Comparison of ENCODE assay signal across 9 cellular contexts in genomic region chr22:28917747-28918543, GRCh38. TPM values are rescaled to one million over a fixed set of nuclear protein-coding genes. Genes with fewer than 3 reads are reported as not detected.
DNase-seq lines count a peak whose midpoint lies in the region; ATAC-seq, FAIRE-seq and TF ChIP-seq lines count a peak whose summit lies in the region.
"Had no signal": no experiment of that assay in that cellular context is flagged by ENCODE, and none has a peak within 500 bp of the region (broad histone marks: within the 10 kb centered on the region; RNA-seq: fewer than 3 reads in every experiment).

No MANE protein-coding gene starts in this region.

- FAIRE-seq in HTR-8/SVneo (lab: Jason Lieb, UNC): no peak

- no peaks in the 10 kb centered on the region for H3K27me3 Mint-ChIP-seq in osteocyte (ENCODE audit: unreplicated experiment)
- peaks cover 59% of the 10 kb centered on the region for H3K27me3 Mint-ChIP-seq in activated CD4-positive, alpha-beta memory T cell treated with anti-CD3 and anti-CD28 coated beads, Interleukin-2, amount 10 ng/mL, durations not matched to agents 7 days and 5 days

- TF ChIP-seq POLR2A in esophagus muscularis mucosa (IDR thresholded peaks at IDR 0.05; ENCODE audit: low read depth): no peak

- TF ChIP-seq EP300 in esophagus muscularis mucosa (IDR thresholded peaks at IDR 0.05): no peak

- peak overlapping the region; percentile 12 for H3K27ac Mint-ChIP-seq in osteocyte (ENCODE audit: unreplicated experiment)
- no peak overlapping the region for H3K27ac Mint-ChIP-seq in activated CD4-positive, alpha-beta memory T cell treated with anti-CD3 and anti-CD28 coated beads, Interleukin-2, amount 10 ng/mL, durations not matched to agents 7 days and 5 days
- H3K27ac Mint-ChIP-seq: activated naive CD8-positive, alpha-beta T cell had no signal

- H3K4me3 ChIP-seq in esophagus muscularis mucosa: peak overlapping the region in 3 of 4 donors; percentile 2 to 17 (median 15)

- no peak overlapping the region for H3K4me3 Mint-ChIP-seq in osteocyte (ENCODE audit: unreplicated experiment)
- H3K4me3 Mint-ChIP-seq in activated CD4-positive, alpha-beta memory T cell treated with anti-CD3 and anti-CD28 coated beads, Interleukin-2, amount 10 ng/mL, durations not matched to agents 7 days and 5 days: no peak overlapping the region
- H3K4me3 Mint-ChIP-seq: activated naive CD8-positive, alpha-beta T cell had no signal

- H3K9me3 ChIP-seq in esophagus muscularis mucosa: no peaks in the 10 kb centered on the region

- POLR2A ChIA-PET in activated CD4-positive, alpha-beta memory T cell treated with anti-CD3 and anti-CD28 coated beads, Interleukin-2, amount 10 ng/mL, durations not matched to agents 7 days and 5 days (lab: Charles Lee): no interaction called here

- H3K27ac ChIP-seq in esophagus muscularis mucosa (replicated peaks in 1 of 4): peak overlapping the region; percentile 73 to 82 (median 78)

- WGBS in esophagus muscularis mucosa: 37% methylated on average over 9 of the region's 12 CpGs

- H3K4me1 Mint-ChIP-seq in osteocyte (ENCODE audit: unreplicated experiment): peaks cover 26% of the 10 kb centered on the region
- no peaks in the 10 kb centered on the region for H3K4me1 Mint-ChIP-seq in activated CD4-positive, alpha-beta memory T cell treated with anti-CD3 and anti-CD28 coated beads, Interleukin-2, amount 10 ng/mL, durations not matched to agents 7 days and 5 days

- no peaks in the 10 kb centered on the region for H3K36me3 ChIP-seq in esophagus muscularis mucosa

- TF ChIP-seq CTCF in esophagus muscularis mucosa (IDR thresholded peaks at IDR 0.05): no peak
- TF ChIP-seq CTCF in osteocyte (IDR thresholded peaks at IDR 0.05): no peak

- CTCF ChIA-PET in activated CD4-positive, alpha-beta memory T cell treated with anti-CD3 and anti-CD28 coated beads, Interleukin-2, amount 10 ng/mL, durations not matched to agents 7 days and 5 days (lab: Charles Lee): no interaction called here

- intact Hi-C loops in esophagus muscularis mucosa (cut with DNase I): no loop called here

- DNase-seq in DMS153 treated with DMSO at 0.1 percent for 48 hours (lab: John Stamatoyannopoulos, UW; ENCODE audit: unreplicated experiment) (peak; percentile 6), NCI-H446 treated with DMSO at 0.1 percent for 48 hours (lab: John Stamatoyannopoulos, UW) (peak; percentile 32), esophagus muscularis mucosa (ENCODE audit: extremely low spot score) (no peak), osteocyte (ENCODE audit: extremely low spot score, unreplicated experiment) (no peak), SKM-1 (lab: John Stamatoyannopoulos, UW; ENCODE audit: unreplicated experiment) (no peak), HTR-8/SVneo (ENCODE audit: insufficient read length, low spot score) (no peak)
- DNase-seq in activated CD4-positive, alpha-beta memory T cell treated with anti-CD3 and anti-CD28 coated beads, Interleukin-2, amount 10 ng/mL, durations not matched to agents 7 days and 5 days: no peak

- no peaks in the 10 kb centered on the region for H3K27me3 ChIP-seq in esophagus muscularis mucosa

- no peak for ATAC-seq in activated CD4-positive, CD25-positive, alpha-beta regulatory T cell treated with anti-CD3 and anti-CD28 coated beads, Interleukin-2, amount 50 U/mL, for 24 hours

- H3K4me1 ChIP-seq in esophagus muscularis mucosa: peaks cover 33 to 90% (median 75%) of the 10 kb centered on the region in 4 donors

- H3K9me3 Mint-ChIP-seq in osteocyte (ENCODE audit: unreplicated experiment): no peaks in the 10 kb centered on the region
- no peaks in the 10 kb centered on the region for H3K9me3 Mint-ChIP-seq in activated CD4-positive, alpha-beta memory T cell treated with anti-CD3 and anti-CD28 coated beads, Interleukin-2, amount 10 ng/mL, durations not matched to agents 7 days and 5 days

- no peaks in the 10 kb centered on the region for H3K36me3 Mint-ChIP-seq in osteocyte (ENCODE audit: unreplicated experiment)
- H3K36me3 Mint-ChIP-seq in activated CD4-positive, alpha-beta memory T cell treated with anti-CD3 and anti-CD28 coated beads, Interleukin-2, amount 10 ng/mL, durations not matched to agents 7 days and 5 days (ENCODE audit: low read depth): no peaks in the 10 kb centered on the region
- H3K36me3 Mint-ChIP-seq: activated naive CD8-positive, alpha-beta T cell had no signal

RNA-seq across cellular contexts. Expression of gene ZNRF3, which starts 34.6 kb away (rescaled TPM):
- 10 to 100 TPM; 12.9 to 29.7 (median 21.9) TPM for total RNA-seq in esophagus muscularis mucosa
- 6.4 and 6.7 TPM in 2 replicates for total RNA-seq in osteocyte
- total RNA-seq in activated CD4-positive, alpha-beta memory T cell treated with anti-CD3 and anti-CD28 coated beads, Interleukin-2, amount 10 ng/mL, durations not matched to agents 7 days and 5 days: under 1 TPM; 0.40 to 0.58 TPM

Comparison
In these comparisons a context has a peak if more than half of its experiments do, and no peak if none do; other contexts are left out.
1. DNase-seq: peak in DMS153 treated with DMSO at 0.1 percent for 48 hours (single experiment) and NCI-H446 treated with DMSO at 0.1 percent for 48 hours (single experiment); none in esophagus muscularis mucosa (single experiment), osteocyte (single experiment), SKM-1 (single experiment), HTR-8/SVneo (single experiment) and activated CD4-positive, alpha-beta memory T cell treated with anti-CD3 and anti-CD28 coated beads, Interleukin-2, amount 10 ng/mL, durations not matched to agents 7 days and 5 days (single experiment).